ENCODE assay signal across 15 cellular contexts in the genomic region with DNA sequence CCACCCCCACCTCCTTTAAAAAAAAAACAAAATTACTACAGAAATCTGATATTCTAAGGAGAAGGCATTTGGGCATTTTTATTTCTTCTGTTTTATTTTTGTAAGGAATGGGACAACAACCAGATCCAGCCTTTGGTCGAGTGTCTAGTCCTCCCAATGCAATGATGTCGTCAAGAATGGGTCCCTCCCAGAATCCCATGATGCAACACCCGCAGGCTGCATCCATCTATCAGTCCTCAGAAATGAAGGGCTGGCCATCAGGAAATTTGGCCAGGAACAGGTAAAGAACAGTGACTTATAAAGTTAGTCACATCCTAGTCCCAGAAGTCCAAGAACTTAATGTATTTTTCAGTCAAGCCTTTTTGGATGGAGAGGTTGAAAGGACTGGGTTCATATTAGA.
A peak's percentile ranks its signal among the peaks of the same experiment; 100 is the strongest.
DNase-seq lines count a peak whose midpoint lies in the region; ATAC-seq, FAIRE-seq and TF ChIP-seq lines count a peak whose summit lies in the region.
"Had no signal": no experiment of that assay in that cellular context is flagged by ENCODE, and none has a peak within 500 bp of the region (broad histone marks: within the 10 kb centered on the region; RNA-seq: fewer than 3 reads in every experiment).

No MANE protein-coding gene starts in this region.

- POLR2A ChIA-PET in PC-3 (lab: Charles Lee; ENCODE audit: unreplicated experiment) = no interaction called here

- intact Hi-C loops in PC-3 (cut with micrococcal nuclease) = no loop called here

- no peaks in the 10 kb centered on the region for H3K9me3 Mint-ChIP-seq in activated T-cell treated with anti-CD3 and anti-CD28 coated beads, Interleukin-2, amount 50 U/mL, for 72 hours
- H3K9me3 Mint-ChIP-seq in nephron progenitor cell = no peaks in the 10 kb centered on the region
- H3K9me3 Mint-ChIP-seq: CD4-positive, alpha-beta T cell had no signal

- H3K27ac ChIP-seq in PC-3 (ENCODE audit: low read length) = no peak overlapping the region

- FAIRE-seq in GM19239 (lab: Jason Lieb, UNC) (peak; percentile 8), GM12892 (lab: Jason Lieb, UNC) (no peak)
- FAIRE-seq: GM12878 had no signal

- no peaks in the 10 kb centered on the region for H3F3A ChIP-seq in PC-3 (ENCODE audit: low read length, unreplicated experiment)

- peak overlapping the region; percentile 24 for H3K27ac Mint-ChIP-seq in activated T-cell treated with anti-CD3 and anti-CD28 coated beads, Interleukin-2, amount 50 U/mL, for 72 hours
- peak overlapping the region; percentile 52 for H3K27ac Mint-ChIP-seq in nephron progenitor cell
- H3K27ac Mint-ChIP-seq: B cell; CD4-positive, alpha-beta T cell had no signal

- CTCF ChIA-PET in PC-3 (lab: Charles Lee) = no interaction called here

- H3K9me2 ChIP-seq in PC-3 (replicated peaks; ENCODE audit: low read length) = no peaks in the 10 kb centered on the region

- no peak for DNase-seq in activated T-cell treated with anti-CD3 and anti-CD28 coated beads, Interleukin-2, amount 50 U/mL, for 72 hours
- DNase-seq in activated T-cell treated with anti-CD3 and anti-CD28 coated beads for 4 hours = no peak
- no peak for DNase-seq in GM19239 (ENCODE audit: insufficient read length, low spot score)
- no peak for DNase-seq in PC-3
- DNase-seq in nephron progenitor cell = no peak
- DNase-seq in dermis blood vessel endothelial cell = no peak
- DNase-seq in SKM-1 treated with dmso at 0.1 percent for 144 hours (lab: John Stamatoyannopoulos, UW; ENCODE audit: unreplicated experiment) = no peak
- DNase-seq in GM12892 (ENCODE audit: insufficient read length) = no peak
- DNase-seq: C1 segment of cervical spinal cord; Calu3; CD4-positive, alpha-beta T cell; DMS 273 treated with DMSO at 0.1 percent for 48 hours; HCEC 1CT had no signal

- no peaks in the 10 kb centered on the region for H3K4me1 Mint-ChIP-seq in activated T-cell treated with anti-CD3 and anti-CD28 coated beads, Interleukin-2, amount 50 U/mL, for 72 hours (ENCODE audit: low read depth)
- H3K4me1 Mint-ChIP-seq in nephron progenitor cell = peaks cover 16% of the 10 kb centered on the region

- H3K4me3 Mint-ChIP-seq in activated T-cell treated with anti-CD3 and anti-CD28 coated beads, Interleukin-2, amount 50 U/mL, for 72 hours = no peak overlapping the region
- H3K4me3 Mint-ChIP-seq in nephron progenitor cell = no peak overlapping the region
- H3K4me3 Mint-ChIP-seq: B cell; CD4-positive, alpha-beta T cell had no signal

- H3K79me2 ChIP-seq in PC-3 (ENCODE audit: low read length) = no peaks in the 10 kb centered on the region

- peaks cover 3 to 46% of the 10 kb centered on the region in 2 donors for H3K36me3 Mint-ChIP-seq in activated T-cell treated with anti-CD3 and anti-CD28 coated beads, Interleukin-2, amount 50 U/mL, for 72 hours (ENCODE audit: insufficient read depth in 2 of 2)
- H3K36me3 Mint-ChIP-seq in nephron progenitor cell (ENCODE audit: low read depth) = peaks cover 50% of the 10 kb centered on the region

- no peaks in the 10 kb centered on the region for H3K27me3 ChIP-seq in PC-3 (ENCODE audit: low read length)

- TF ChIP-seq CTCF in PC-3 (conservative IDR thresholded peaks at IDR 0.05; ENCODE audit: low read depth, low read length) = no peak
- no peak for TF ChIP-seq CTCF in nephron progenitor cell (IDR thresholded peaks at IDR 0.05)

- H3K9ac ChIP-seq in PC-3 (ENCODE audit: low read length) = no peak overlapping the region

- no peak for ATAC-seq in activated T-cell treated with anti-CD3 and anti-CD28 coated beads, Interleukin-2, amount 50 U/mL, for 72 hours (replicated peaks in 1 of 2)
- ATAC-seq in PC-3 = peak; percentile 18; the same call in 1 of the 2 replicates
- ATAC-seq: GM12878 had no signal

- H3K36me3 ChIP-seq in PC-3 (ENCODE audit: low read depth, low read length) = peaks cover 68% of the 10 kb centered on the region

- no peak for TF ChIP-seq POLR2A in GM12892 (IDR thresholded peaks at IDR 0.05; ENCODE audit: low read depth, low read length)

- H4K20me1 ChIP-seq in PC-3 (ENCODE audit: low read length) = no peaks in the 10 kb centered on the region

- H2AFZ ChIP-seq in PC-3 (ENCODE audit: low read length) = no peak overlapping the region

- no peak overlapping the region for H3K4me2 ChIP-seq in PC-3 (ENCODE audit: low read length)

- no peaks in the 10 kb centered on the region for H3K9me3 ChIP-seq in PC-3 (ENCODE audit: low read length)

- H3K27me3 Mint-ChIP-seq in activated T-cell treated with anti-CD3 and anti-CD28 coated beads, Interleukin-2, amount 50 U/mL, for 72 hours (ENCODE audit: low read depth) = no peaks in the 10 kb centered on the region
- no peaks in the 10 kb centered on the region for H3K27me3 Mint-ChIP-seq in nephron progenitor cell (ENCODE audit: low read depth, poor library complexity)
- H3K27me3 Mint-ChIP-seq: B cell; CD4-positive, alpha-beta T cell had no signal

- no peak overlapping the region for H3K4me3 ChIP-seq in PC-3 (ENCODE audit: low read length)
- H3K4me3 ChIP-seq: GM12878 had no signal

- no peaks in the 10 kb centered on the region for H3K4me1 ChIP-seq in PC-3 (ENCODE audit: insufficient read depth, low read length)

- no TSS peak for BruUV-seq in PC-3 (replicated peaks; lab: Mats Ljungman, UMichigan)
